In genomic region chr5:77143998-77144836, GRCh38 we compare ENCODE assay signal across 1 cellular context.
TF ChIP-seq lines count a peak whose summit lies in the region.

No MANE protein-coding gene starts in this region.

TF ChIP-seq in HepG2, 621 proteins besides CTCF, POLR2A, EP300 and RAD21 (continued from another document):
- TF ChIP-seq ZNF574 (CRISPR knock-in tag; IDR thresholded peaks at IDR 0.05) (no peak), TERF1 (CRISPR knock-in tag; IDR thresholded peaks at IDR 0.05) (no peak), ARNT2 (CRISPR knock-in tag; IDR thresholded peaks at IDR 0.05; ENCODE audit: low read depth) (no peak), ERF (CRISPR knock-in tag; IDR thresholded peaks at IDR 0.05) (no peak), MIXL1 (CRISPR knock-in tag; IDR thresholded peaks at IDR 0.05) (no peak), GTF2F1 (IDR thresholded peaks at IDR 0.05; ENCODE audit: low read length) (no peak), ZNF329 (CRISPR knock-in tag; IDR thresholded peaks at IDR 0.05; ENCODE audit: low read depth) (no peak), ATF7-NPFF (CRISPR knock-in tag; IDR thresholded peaks at IDR 0.05; ENCODE audit: low read depth) (no peak), SP4 (CRISPR knock-in tag; IDR thresholded peaks at IDR 0.05) (no peak), KAT8 (CRISPR knock-in tag; IDR thresholded peaks at IDR 0.05) (0 out of 2 replicates have a peak, but pooled peaks have one; percentile 30), FOXP1 (IDR thresholded peaks at IDR 0.05) (no peak), FOXP1 (CRISPR knock-in tag; IDR thresholded peaks at IDR 0.05) (no peak), ISX (CRISPR knock-in tag; conservative IDR thresholded peaks at IDR 0.05) (no peak), ASH2L (IDR thresholded peaks at IDR 0.05; ENCODE audit: insufficient read length, low read depth, low read length) (no peak), GFI1 (CRISPR knock-in tag; IDR thresholded peaks at IDR 0.05; ENCODE audit: borderline replicate concordance) (no peak), ZNF891 (CRISPR knock-in tag; IDR thresholded peaks at IDR 0.05) (no peak), E2F5 (CRISPR knock-in tag; conservative IDR thresholded peaks at IDR 0.05) (no peak), ZBTB44 (CRISPR knock-in tag; IDR thresholded peaks at IDR 0.05) (no peak), TAF15 (IDR thresholded peaks at IDR 0.05; ENCODE audit: low read depth, low read length, poor library complexity, severe bottlenecking) (no peak), ATF7 (IDR thresholded peaks at IDR 0.05) (no peak), ATF7 (CRISPR knock-in tag; IDR thresholded peaks at IDR 0.05) (no peak), ZNF572 (CRISPR knock-in tag; IDR thresholded peaks at IDR 0.05) (no peak), MAFK (conservative IDR thresholded peaks at IDR 0.05 in 1 of 2, IDR thresholded peaks at IDR 0.05 in 1 of 2; ENCODE audit: low read length in 2 of 2) (no peak), DNMT1 (CRISPR knock-in tag; IDR thresholded peaks at IDR 0.05) (no peak), XRCC5 (optimal IDR thresholded peaks at IDR 0.05; ENCODE audit: low read length) (peak; percentile 57), STAG1 (CRISPR knock-in tag; IDR thresholded peaks at IDR 0.05) (peak; percentile 89), SCMH1 (CRISPR knock-in tag; IDR thresholded peaks at IDR 0.05; ENCODE audit: borderline replicate concordance) (no peak), MLXIP (CRISPR knock-in tag; IDR thresholded peaks at IDR 0.05; ENCODE audit: borderline replicate concordance) (no peak), SMAD3 (CRISPR knock-in tag; IDR thresholded peaks at IDR 0.05) (0 out of 2 replicates have a peak, but pooled peaks have one; percentile 18), ZSCAN9 (CRISPR knock-in tag; IDR thresholded peaks at IDR 0.05; ENCODE audit: borderline replicate concordance) (no peak), ZNF737 (CRISPR knock-in tag; IDR thresholded peaks at IDR 0.05; ENCODE audit: borderline replicate concordance) (no peak), ZSCAN29 (CRISPR knock-in tag; conservative IDR thresholded peaks at IDR 0.05) (no peak), ZFP41 (CRISPR knock-in tag; IDR thresholded peaks at IDR 0.05; ENCODE audit: borderline replicate concordance) (no peak), ZGPAT (CRISPR knock-in tag; IDR thresholded peaks at IDR 0.05) (no peak), ZUFSP (CRISPR knock-in tag; IDR thresholded peaks at IDR 0.05; ENCODE audit: borderline replicate concordance) (no peak), ARID5B (CRISPR knock-in tag; IDR thresholded peaks at IDR 0.05) (peak; percentile 30; the same call in 1 of the 2 replicates), ZNF772 (CRISPR knock-in tag; IDR thresholded peaks at IDR 0.05) (no peak)
